14 cellular contexts compared by ENCODE assay signal in the genomic region with DNA sequence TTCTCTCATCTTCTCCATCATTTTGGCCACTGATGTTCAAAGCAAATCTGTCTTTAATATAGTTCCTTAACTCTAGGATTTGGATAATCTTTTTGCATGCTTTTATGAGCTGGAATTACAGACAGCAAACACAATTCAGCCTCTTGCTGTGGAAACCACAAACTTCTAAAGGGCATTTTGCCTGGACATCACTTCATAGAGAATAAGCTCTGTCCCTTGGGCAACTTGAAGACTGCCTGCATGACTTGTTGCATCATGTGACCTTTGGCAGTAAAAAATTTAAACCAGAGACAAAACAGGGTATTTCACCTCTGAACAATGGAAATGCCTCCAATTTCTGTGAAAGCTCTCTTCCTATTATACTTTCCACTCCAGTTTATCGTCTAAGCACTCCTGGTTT.
"Had no signal": no experiment of that assay in that cellular context is flagged by ENCODE, and none has a peak within 500 bp of the region (broad histone marks: within the 10 kb centered on the region; RNA-seq: fewer than 3 reads in every experiment).

No MANE protein-coding gene starts in this region.

- DNase-seq: activated CD4-positive, alpha-beta T cell treated with anti-CD3 and anti-CD28 coated beads, Interleukin-2, amount 50 U/mL, for 1 hour; amniotic stem cell; colonic mucosa; effector CD8-positive, alpha-beta T cell; gastrocnemius medialis; islet precursor cell; mammary epithelial cell; nephron progenitor cell; psoas muscle; stimulated activated CD4-positive, alpha-beta T cell treated with anti-CD3 and anti-CD28 coated beads, Interleukin-15, amount 100 ng/mL, for 24 hours; stimulated activated CD4-positive, alpha-beta T cell treated with anti-CD3 and anti-CD28 coated beads, Interleukin-4, amount 100 ng/mL, for 24 hours; stomach; T-helper 2 cell had no signal

- ATAC-seq: gastrocnemius medialis, left lobe of liver, psoas muscle had no signal

- H3K4me3 ChIP-seq: colonic mucosa, gastrocnemius medialis, psoas muscle, stomach had no signal
